In the genomic region with DNA sequence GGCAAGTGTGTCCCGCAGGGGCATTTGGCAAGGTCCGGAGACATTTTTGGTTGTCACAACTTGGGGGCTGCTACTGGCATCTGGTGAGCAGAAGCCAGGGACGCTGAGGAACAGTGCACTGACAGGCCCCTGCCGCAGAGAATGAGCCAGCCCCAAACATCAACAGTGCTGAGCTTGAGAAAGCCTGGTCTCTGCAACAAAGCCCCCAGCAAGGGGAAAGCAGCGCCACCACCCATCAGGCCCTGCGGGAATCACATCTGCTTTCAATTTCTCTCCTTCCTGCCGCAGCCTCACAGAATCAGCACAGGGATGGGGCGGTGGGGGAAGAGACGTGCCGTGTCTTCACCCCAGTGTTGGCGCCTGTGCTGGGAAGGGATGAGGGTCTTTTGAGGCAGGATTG, we compare ENCODE assay signal across 1 cellular context.
TF ChIP-seq lines count a peak whose summit lies in the region.

No MANE protein-coding gene starts in this region.

TF ChIP-seq in GM23338, 12 proteins besides CTCF, POLR2A, EP300 and RAD21 (continued from another document):
- TF ChIP-seq ZNF462 (CRISPR knock-in tag; IDR thresholded peaks at IDR 0.05), result no peak
- TF ChIP-seq, protein P1, sequence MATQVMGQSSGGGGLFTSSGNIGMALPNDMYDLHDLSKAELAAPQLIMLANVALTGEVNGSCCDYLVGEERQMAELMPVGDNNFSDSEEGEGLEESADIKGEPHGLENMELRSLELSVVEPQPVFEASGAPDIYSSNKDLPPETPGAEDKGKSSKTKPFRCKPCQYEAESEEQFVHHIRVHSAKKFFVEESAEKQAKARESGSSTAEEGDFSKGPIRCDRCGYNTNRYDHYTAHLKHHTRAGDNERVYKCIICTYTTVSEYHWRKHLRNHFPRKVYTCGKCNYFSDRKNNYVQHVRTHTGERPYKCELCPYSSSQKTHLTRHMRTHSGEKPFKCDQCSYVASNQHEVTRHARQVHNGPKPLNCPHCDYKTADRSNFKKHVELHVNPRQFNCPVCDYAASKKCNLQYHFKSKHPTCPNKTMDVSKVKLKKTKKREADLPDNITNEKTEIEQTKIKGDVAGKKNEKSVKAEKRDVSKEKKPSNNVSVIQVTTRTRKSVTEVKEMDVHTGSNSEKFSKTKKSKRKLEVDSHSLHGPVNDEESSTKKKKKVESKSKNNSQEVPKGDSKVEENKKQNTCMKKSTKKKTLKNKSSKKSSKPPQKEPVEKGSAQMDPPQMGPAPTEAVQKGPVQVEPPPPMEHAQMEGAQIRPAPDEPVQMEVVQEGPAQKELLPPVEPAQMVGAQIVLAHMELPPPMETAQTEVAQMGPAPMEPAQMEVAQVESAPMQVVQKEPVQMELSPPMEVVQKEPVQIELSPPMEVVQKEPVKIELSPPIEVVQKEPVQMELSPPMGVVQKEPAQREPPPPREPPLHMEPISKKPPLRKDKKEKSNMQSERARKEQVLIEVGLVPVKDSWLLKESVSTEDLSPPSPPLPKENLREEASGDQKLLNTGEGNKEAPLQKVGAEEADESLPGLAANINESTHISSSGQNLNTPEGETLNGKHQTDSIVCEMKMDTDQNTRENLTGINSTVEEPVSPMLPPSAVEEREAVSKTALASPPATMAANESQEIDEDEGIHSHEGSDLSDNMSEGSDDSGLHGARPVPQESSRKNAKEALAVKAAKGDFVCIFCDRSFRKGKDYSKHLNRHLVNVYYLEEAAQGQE (IDR thresholded peaks at IDR 0.05; ENCODE audit: unreplicated experiment), result no peak
